18 cellular contexts compared by ENCODE assay signal in genomic region chr20:47964174-47964573, GRCh38.
A peak's percentile ranks its signal among the peaks of the same experiment; 100 is the strongest.
DNase-seq lines count a peak whose midpoint lies in the region; ATAC-seq, FAIRE-seq and TF ChIP-seq lines count a peak whose summit lies in the region.
"Had no signal": no experiment of that assay in that cellular context is flagged by ENCODE, and none has a peak within 500 bp of the region (broad histone marks: within the 10 kb centered on the region; RNA-seq: fewer than 3 reads in every experiment).

No MANE protein-coding gene starts in this region.

- no peaks in the 10 kb centered on the region for H3K79me2 ChIP-seq in GM23338 (replicated peaks; ENCODE audit: insufficient read depth)

- peak; percentile 20 for FAIRE-seq in HTR-8/SVneo (lab: Jason Lieb, UNC)
- FAIRE-seq: GM12892, GM18507 had no signal

- no peak overlapping the region for H2AFZ ChIP-seq in GM23338

- no peak overlapping the region for H3K4me2 ChIP-seq in GM23338
- H3K4me2 ChIP-seq: BLaER1 had no signal

- no peaks in the 10 kb centered on the region for H3F3A ChIP-seq in GM23338 (replicated peaks; ENCODE audit: low read depth)

- H3K27me3 ChIP-seq in GM23338 (ENCODE audit: insufficient read depth) = no peaks in the 10 kb centered on the region
- H3K27me3 ChIP-seq: BLaER1 had no signal

- no peak overlapping the region for H3K4me3 ChIP-seq in GM23338
- H3K4me3 ChIP-seq: BLaER1, HAP-1 had no signal

- no peaks in the 10 kb centered on the region; the same call in 1 of the 2 replicates for H3K4me1 ChIP-seq in GM23338 (ENCODE audit: insufficient read depth)
- H3K4me1 ChIP-seq: HAP-1 had no signal

- TF ChIP-seq CTCF in GM23338 (conservative IDR thresholded peaks at IDR 0.05; ENCODE audit: low read depth in 2 of 2) (no peak), nephron (IDR thresholded peaks at IDR 0.05; ENCODE audit: unreplicated experiment in 3 of 3) (no peak)

- H3K36me3 Mint-ChIP-seq in GM23338 (ENCODE audit: low read depth) = no peaks in the 10 kb centered on the region
- no peaks in the 10 kb centered on the region for H3K36me3 Mint-ChIP-seq in nephron (ENCODE audit: low read depth)
- H3K36me3 Mint-ChIP-seq: CD14-positive monocyte; CD4-positive, alpha-beta memory T cell had no signal

- no peaks in the 10 kb centered on the region for H4K20me1 ChIP-seq in GM23338 (replicated peaks; ENCODE audit: insufficient read depth)
- H4K20me1 ChIP-seq: BLaER1 had no signal

- no peak overlapping the region for H3K27ac ChIP-seq in GM23338 (ENCODE audit: low read depth)
- H3K27ac ChIP-seq: BLaER1 had no signal

- H3K27me3 Mint-ChIP-seq in GM23338 (ENCODE audit: insufficient read depth, low read depth, poor library complexity) (no peaks in the 10 kb centered on the region), nephron (ENCODE audit: low read depth) (peaks cover 12% of the 10 kb centered on the region)

- DNase-seq in GM23338 (ENCODE audit: low spot score) (peak; percentile 14), HTR-8/SVneo (ENCODE audit: insufficient read length, low spot score) (no peak), NCI-H748 treated with DMSO at 0.1 percent for 48 hours (lab: John Stamatoyannopoulos, UW) (peak; percentile 66)
- DNase-seq: 8988T; CD4-positive, alpha-beta memory T cell; DMS153; DMS79; GDM1; HFFc6 had no signal

- H3K9me3 Mint-ChIP-seq in GM23338 (no peaks in the 10 kb centered on the region), nephron (no peaks in the 10 kb centered on the region)
- H3K9me3 Mint-ChIP-seq: CD14-positive monocyte; CD4-positive, alpha-beta memory T cell had no signal

- H3K4me1 Mint-ChIP-seq in GM23338 (peaks cover 20% of the 10 kb centered on the region), nephron (peaks cover 16% of the 10 kb centered on the region)
- H3K4me1 Mint-ChIP-seq: CD14-positive monocyte; CD4-positive, alpha-beta memory T cell had no signal

- no peaks in the 10 kb centered on the region for H3K9me2 ChIP-seq in GM23338 (ENCODE audit: insufficient read depth)

- H3K36me3 ChIP-seq in GM23338 (ENCODE audit: insufficient read depth) = no peaks in the 10 kb centered on the region
- H3K36me3 ChIP-seq: BLaER1, HAP-1 had no signal

- H3K27ac Mint-ChIP-seq in GM23338 (no peak overlapping the region), nephron (peak overlapping the region in 2 of 3 experiments; percentile 9 to 25)
- H3K27ac Mint-ChIP-seq: CD4-positive, alpha-beta memory T cell; HFFc6 had no signal

- H3K4me3 Mint-ChIP-seq in GM23338 = no peak overlapping the region
- no peak overlapping the region for H3K4me3 Mint-ChIP-seq in nephron
- H3K4me3 Mint-ChIP-seq: CD14-positive monocyte; CD4-positive, alpha-beta memory T cell; HFFc6 had no signal

- peak; percentile 48 for ATAC-seq in GM23338
- no peak for ATAC-seq in GM21360 (IDR thresholded peaks at IDR 0.05; ENCODE audit: unreplicated experiment)
- no peak for ATAC-seq in GM18867 (IDR thresholded peaks at IDR 0.05; ENCODE audit: unreplicated experiment)
- no peak for ATAC-seq in HG03469 (IDR thresholded peaks at IDR 0.05; ENCODE audit: unreplicated experiment)

TF ChIP-seq in GM23338, 12 proteins besides CTCF, POLR2A, EP300 and RAD21:
- TF ChIP-seq NANOG (IDR thresholded peaks at IDR 0.05; ENCODE audit: borderline replicate concordance) (no peak), ZNF114 (CRISPR knock-in tag; IDR thresholded peaks at IDR 0.05) (no peak), POLR2AphosphoS5 (IDR thresholded peaks at IDR 0.05; ENCODE audit: low read depth) (no peak), ETS1 (IDR thresholded peaks at IDR 0.05) (no peak)
TF ChIP-seq in GM23338: peak in this region for 0.
